ENCODE assay signal across 27 cellular contexts in the genomic region with DNA sequence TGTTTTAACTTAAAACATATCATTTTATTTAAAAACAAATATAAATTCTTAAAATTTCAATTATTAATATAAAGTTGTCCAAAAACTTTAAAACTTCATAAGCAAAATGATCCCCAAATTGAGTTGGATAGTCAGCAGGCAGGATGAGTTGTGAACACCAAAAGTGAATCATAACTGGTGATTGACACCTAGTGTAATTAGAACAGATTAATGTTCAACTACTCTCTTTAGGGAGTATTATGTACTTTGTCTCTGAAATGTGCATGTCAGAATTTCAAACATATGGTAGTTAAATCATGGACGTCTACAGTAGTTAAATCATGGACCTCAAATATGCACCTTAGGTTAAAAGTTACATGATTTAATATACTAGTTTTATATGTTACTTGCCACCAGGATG. TPM values are rescaled to one million over a fixed set of nuclear protein-coding genes. Genes with fewer than 3 reads are reported as not detected.
"Had no signal": no experiment of that assay in that cellular context is flagged by ENCODE, and none has a peak within 500 bp of the region (broad histone marks: within the 10 kb centered on the region; RNA-seq: fewer than 3 reads in every experiment).

No MANE protein-coding gene starts in this region.

- H3K4me3 ChIP-seq: K562 had no signal

- H3K9me3 ChIP-seq: SK-N-SH had no signal

- H3K4me2 ChIP-seq: KMS-11, SK-N-SH had no signal

- DNase-seq: Kasumi-1, MV-4-11, NCI-H1048, NCI-H1105, NCI-H1417, NCI-H1436 treated with DMSO at 0.1 percent for 48 hours, NCI-H1694, NCI-H1930, NCI-H2081, NCI-H2107, NCI-H2227 treated with DMSO at 0.1 percent for 48 hours, NCI-H524, NCI-H526 treated with DMSO at 0.1 percent for 48 hours, NCI-H774, RPMI8226, SHP77, SK-N-SH, SW 1271 had no signal

- H3K9me2 ChIP-seq: SK-N-SH had no signal

- ATAC-seq: K562 had no signal

- FAIRE-seq: HTR-8/SVneo, K562, RCC 7860 had no signal

- H3K27ac ChIP-seq: HL-60, KMS-11 had no signal

RNA-seq across cellular contexts. Expression of gene SI, which starts 2.9 kb away (rescaled TPM):
- total RNA-seq: K562, MCF 10A, NCI-H460, SK-MEL-5 had no signal
- polyA plus RNA-seq: IgD-negative memory B cell, K562, SK-N-SH had no signal
